ENCODE assay signal across 12 cellular contexts in the genomic region with DNA sequence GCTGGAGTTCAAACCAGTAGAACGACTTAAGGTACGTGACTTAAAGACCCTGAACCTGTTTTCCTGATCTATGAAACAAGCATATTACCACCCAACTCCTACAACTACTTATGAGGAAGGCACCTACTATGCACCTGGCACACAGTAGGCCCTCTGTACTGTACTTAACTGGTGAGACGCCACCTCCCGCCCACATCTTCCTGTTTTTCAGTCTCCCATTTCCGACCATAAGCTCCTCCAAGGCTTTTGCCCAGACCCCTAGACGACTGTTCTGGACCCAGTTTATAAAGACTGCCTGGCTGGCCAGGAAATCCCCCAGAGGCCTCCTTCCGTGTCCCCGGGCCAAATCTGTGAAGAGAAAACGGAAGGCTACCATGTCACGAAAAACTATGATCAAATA. TPM values are rescaled to one million over a fixed set of nuclear protein-coding genes. Genes with fewer than 3 reads are reported as not detected.
DNase-seq lines count a peak whose midpoint lies in the region; ATAC-seq, FAIRE-seq and TF ChIP-seq lines count a peak whose summit lies in the region.
"Had no signal": no experiment of that assay in that cellular context is flagged by ENCODE, and none has a peak within 500 bp of the region (broad histone marks: within the 10 kb centered on the region; RNA-seq: fewer than 3 reads in every experiment).

No MANE protein-coding gene starts in this region.

- peak overlapping the region; percentile 63 for H3K4me3 ChIP-seq in A549
- peak overlapping the region; percentile 60 for H3K4me3 ChIP-seq in lower lobe of right lung
- peak overlapping the region in 2 of 4 donors; percentile 69 for H3K4me3 ChIP-seq in stomach

- peaks cover 11% of the 10 kb centered on the region for H3K4me1 ChIP-seq in A549
- H3K4me1 ChIP-seq in lower lobe of right lung: peaks cover 21% of the 10 kb centered on the region
- peaks cover 14 to 25% (median 20%) of the 10 kb centered on the region in 4 donors for H3K4me1 ChIP-seq in stomach
- H3K4me1 ChIP-seq: Caco-2 had no signal

- no peak for TF ChIP-seq CTCF in A549 (IDR thresholded peaks at IDR 0.05)
- TF ChIP-seq CTCF in GM13977 (IDR thresholded peaks at IDR 0.05; ENCODE audit: extremely low read depth, insufficient read depth, missing control alignments): no peak
- no peak for TF ChIP-seq CTCF in lower lobe of right lung (IDR thresholded peaks at IDR 0.05)
- TF ChIP-seq CTCF in stomach (IDR thresholded peaks at IDR 0.05): no peak

- TF ChIP-seq POLR2A in A549 (IDR thresholded peaks at IDR 0.05; ENCODE audit: low read length) (no peak), stomach (IDR thresholded peaks at IDR 0.05) (no peak)

- ATAC-seq in A549: no peak
- no peak for ATAC-seq in lower lobe of right lung
- no peak for ATAC-seq in HG03196 (IDR thresholded peaks at IDR 0.05; ENCODE audit: unreplicated experiment)
- ATAC-seq: left colon had no signal

- peak overlapping the region; percentile 90 for H3K4me2 ChIP-seq in A549

- TF ChIP-seq EP300 in A549 (IDR thresholded peaks at IDR 0.05) (no peak), stomach (IDR thresholded peaks at IDR 0.05) (no peak)

- in situ Hi-C loops in GM13977 (cut with MboI; ENCODE audit: low pct_unique_long_range_greater_than_20kb, low sequenced_read_pairs, unreplicated experiment): no loop called here

- H3K4me3 Mint-ChIP-seq in activated naive CD8-positive, alpha-beta T cell: peak overlapping the region; percentile 78
- H3K4me3 Mint-ChIP-seq: HFFc6 had no signal

- no peak for FAIRE-seq in A549 (lab: Jason Lieb, UNC)

- H3K4me1 Mint-ChIP-seq in activated naive CD8-positive, alpha-beta T cell (ENCODE audit: low read depth): peaks cover 10% of the 10 kb centered on the region

- intact Hi-C loops in lower lobe of right lung (cut with DNase I): no loop called here
- intact Hi-C loops in stomach (cut with DNase I; ENCODE audit: low total_unique reads): no loop called here

- DNase-seq in A549 (ENCODE audit: low read depth in 1 of 2, low spot score in 1 of 2) (no peak), GM13977 (ENCODE audit: low spot score) (peak; percentile 46), lower lobe of right lung (no peak), stomach (no peak), germinal center (ENCODE audit: low spot score) (no peak), NCI-H187 (lab: John Stamatoyannopoulos, UW) (no peak)
- DNase-seq: Caco-2, HFFc6, tibial artery had no signal

- H3K9me3 Mint-ChIP-seq in activated naive CD8-positive, alpha-beta T cell (ENCODE audit: low read depth): no peaks in the 10 kb centered on the region
- H3K9me3 Mint-ChIP-seq: HFFc6 had no signal

- H3K9me3 ChIP-seq in A549 (no peaks in the 10 kb centered on the region), lower lobe of right lung (no peaks in the 10 kb centered on the region), stomach (no peaks in the 10 kb centered on the region)
- H3K9me3 ChIP-seq: Caco-2, tibial artery had no signal

- H3K36me3 ChIP-seq in lower lobe of right lung (no peaks in the 10 kb centered on the region), stomach (no peaks in the 10 kb centered on the region)
- H3K36me3 ChIP-seq: tibial artery had no signal

- no peak for TF ChIP-seq RAD21 in A549 (conservative IDR thresholded peaks at IDR 0.05 in 1 of 2, IDR thresholded peaks at IDR 0.05 in 1 of 2)

- H3K27ac Mint-ChIP-seq in activated naive CD8-positive, alpha-beta T cell: no peak overlapping the region
- H3K27ac Mint-ChIP-seq: HFFc6 had no signal

- CTCF ChIA-PET in A549 (lab: Yijun Ruan, JAX): interaction anchor here (0.6 to 9.5 kb wide), 13 partner anchors 14 to 276 kb away, joined by 3 to 102 read pairs (median 5); no protein-coding TSS in a partner anchor

- peaks cover 36% of the 10 kb centered on the region for H3K27me3 Mint-ChIP-seq in activated naive CD8-positive, alpha-beta T cell

- 64% methylated on average over 10 of the region's 10 CpGs for WGBS in A549 (ENCODE audit: missing lambda C conversion rate)
- WGBS in stomach, 5 donors: 35 to 53% (median 47%) methylated on average over 10 of the region's 10 CpGs

- H3K27ac ChIP-seq in A549 (peak overlapping the region; percentile 79 to 88), lower lobe of right lung (no peak overlapping the region), stomach (no peak overlapping the region)
- H3K27ac ChIP-seq: tibial artery had no signal

- H3K36me3 Mint-ChIP-seq in activated naive CD8-positive, alpha-beta T cell: no peaks in the 10 kb centered on the region

- H3K27me3 ChIP-seq in lower lobe of right lung (ENCODE audit: low read depth) (peaks cover 45% of the 10 kb centered on the region), stomach (peaks cover 4 to 73% (median 33%) of the 10 kb centered on the region in 3 donors)

- POLR2A ChIA-PET in A549 (lab: Yijun Ruan, JAX): no interaction called here

TF ChIP-seq in A549, 52 proteins besides CTCF, POLR2A, EP300 and RAD21:
- TF ChIP-seq MAFK (IDR thresholded peaks at IDR 0.05; ENCODE audit: partially characterized antibody) (no peak), JUNB (IDR thresholded peaks at IDR 0.05) (no peak), HEYL (CRISPR knock-in tag; IDR thresholded peaks at IDR 0.05) (no peak), HDAC2 (IDR thresholded peaks at IDR 0.05) (no peak), TFCP2L1 (CRISPR knock-in tag; IDR thresholded peaks at IDR 0.05) (no peak), ZFP36 (IDR thresholded peaks at IDR 0.05; ENCODE audit: borderline replicate concordance, partially characterized antibody) (no peak), RARB (CRISPR knock-in tag; IDR thresholded peaks at IDR 0.05) (no peak), KDM5A (IDR thresholded peaks at IDR 0.05) (no peak), ESRRA (IDR thresholded peaks at IDR 0.05; ENCODE audit: borderline replicate concordance, low read length) (no peak), NR3C1 (IDR thresholded peaks at IDR 0.05) (no peak), CEBPB (IDR thresholded peaks at IDR 0.05) (no peak), MAZ (IDR thresholded peaks at IDR 0.05; ENCODE audit: borderline replicate concordance, low read depth, low read length) (no peak), FOSB (CRISPR knock-in tag; IDR thresholded peaks at IDR 0.05) (no peak), MYC (IDR thresholded peaks at IDR 0.05; ENCODE audit: borderline replicate concordance, low read length) (no peak), ZSCAN20 (CRISPR knock-in tag; IDR thresholded peaks at IDR 0.05) (no peak), SMC3 (IDR thresholded peaks at IDR 0.05) (no peak)
- TF ChIP-seq, protein P1, sequence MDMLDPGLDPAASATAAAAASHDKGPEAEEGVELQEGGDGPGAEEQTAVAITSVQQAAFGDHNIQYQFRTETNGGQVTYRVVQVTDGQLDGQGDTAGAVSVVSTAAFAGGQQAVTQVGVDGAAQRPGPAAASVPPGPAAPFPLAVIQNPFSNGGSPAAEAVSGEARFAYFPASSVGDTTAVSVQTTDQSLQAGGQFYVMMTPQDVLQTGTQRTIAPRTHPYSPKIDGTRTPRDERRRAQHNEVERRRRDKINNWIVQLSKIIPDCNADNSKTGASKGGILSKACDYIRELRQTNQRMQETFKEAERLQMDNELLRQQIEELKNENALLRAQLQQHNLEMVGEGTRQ (IDR thresholded peaks at IDR 0.05): no peak
- TF ChIP-seq, protein P2, sequence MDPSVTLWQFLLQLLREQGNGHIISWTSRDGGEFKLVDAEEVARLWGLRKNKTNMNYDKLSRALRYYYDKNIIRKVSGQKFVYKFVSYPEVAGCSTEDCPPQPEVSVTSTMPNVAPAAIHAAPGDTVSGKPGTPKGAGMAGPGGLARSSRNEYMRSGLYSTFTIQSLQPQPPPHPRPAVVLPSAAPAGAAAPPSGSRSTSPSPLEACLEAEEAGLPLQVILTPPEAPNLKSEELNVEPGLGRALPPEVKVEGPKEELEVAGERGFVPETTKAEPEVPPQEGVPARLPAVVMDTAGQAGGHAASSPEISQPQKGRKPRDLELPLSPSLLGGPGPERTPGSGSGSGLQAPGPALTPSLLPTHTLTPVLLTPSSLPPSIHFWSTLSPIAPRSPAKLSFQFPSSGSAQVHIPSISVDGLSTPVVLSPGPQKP (IDR thresholded peaks at IDR 0.05; ENCODE audit: low read depth, low read length): no peak
- TF ChIP-seq, protein P3, sequence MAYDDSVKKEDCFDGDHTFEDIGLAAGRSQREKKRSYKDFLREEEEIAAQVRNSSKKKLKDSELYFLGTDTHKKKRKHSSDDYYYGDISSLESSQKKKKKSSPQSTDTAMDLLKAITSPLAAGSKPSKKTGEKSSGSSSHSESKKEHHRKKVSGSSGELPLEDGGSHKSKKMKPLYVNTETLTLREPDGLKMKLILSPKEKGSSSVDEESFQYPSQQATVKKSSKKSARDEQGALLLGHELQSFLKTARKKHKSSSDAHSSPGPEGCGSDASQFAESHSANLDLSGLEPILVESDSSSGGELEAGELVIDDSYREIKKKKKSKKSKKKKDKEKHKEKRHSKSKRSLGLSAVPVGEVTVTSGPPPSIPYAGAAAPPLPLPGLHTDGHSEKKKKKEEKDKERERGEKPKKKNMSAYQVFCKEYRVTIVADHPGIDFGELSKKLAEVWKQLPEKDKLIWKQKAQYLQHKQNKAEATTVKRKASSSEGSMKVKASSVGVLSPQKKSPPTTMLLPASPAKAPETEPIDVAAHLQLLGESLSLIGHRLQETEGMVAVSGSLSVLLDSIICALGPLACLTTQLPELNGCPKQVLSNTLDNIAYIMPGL (CRISPR knock-in tag; IDR thresholded peaks at IDR 0.05; ENCODE audit: borderline replicate concordance): no peak
TF ChIP-seq in A549: peak in this region for 0.

RNA-seq across cellular contexts. Expression of a gene that starts 1.5 kb away (rescaled TPM):
- polyA plus RNA-seq in A549 (2011; rRNA removed) (34.4 and 40.1 TPM in 2 replicates), A549 (2017; fragmentation: RNase III; extraction: RNeasy Plus Mini Kit Qiagen cat#74134 plus additional on column Dnase treatment) (38.3 to 48.0 TPM (median 40.0 TPM) in 3 replicates), stomach (10 to 100 TPM in 1 of 3 donors, 1 to 10 TPM in 1, under 1 TPM in 1; 0.93 to 15.6 (median 1.4) TPM)
- polyA plus RNA-seq in A549 (2012; cell fraction: cytosol; rRNA removed): 60.4 and 63.0 TPM in 2 replicates
- 93.1 and 104 TPM in 2 replicates for polyA plus RNA-seq in A549 (2012; cell fraction: nucleus; rRNA removed)
- polyA minus RNA-seq in A549 (2011; rRNA and poly(A)+ RNA removed): 81.5 and 99.9 TPM in 2 replicates
- total RNA-seq in lower lobe of right lung (0.83 TPM), stomach (10 to 100 TPM in 1 of 5 donors, 1 to 10 TPM in 1, not detected in 3; 1.1 to 11.6 TPM)
- total RNA-seq: Caco-2 had no signal

Comparison
In these comparisons a context has a peak if more than half of its experiments do, and no peak if none do; other contexts are left out.
1. H3K27ac ChIP-seq: peak in A549 (2 of 2); none in lower lobe of right lung (single experiment) and stomach (0 of 5).